8 cellular contexts compared by ENCODE assay signal in the genomic region with DNA sequence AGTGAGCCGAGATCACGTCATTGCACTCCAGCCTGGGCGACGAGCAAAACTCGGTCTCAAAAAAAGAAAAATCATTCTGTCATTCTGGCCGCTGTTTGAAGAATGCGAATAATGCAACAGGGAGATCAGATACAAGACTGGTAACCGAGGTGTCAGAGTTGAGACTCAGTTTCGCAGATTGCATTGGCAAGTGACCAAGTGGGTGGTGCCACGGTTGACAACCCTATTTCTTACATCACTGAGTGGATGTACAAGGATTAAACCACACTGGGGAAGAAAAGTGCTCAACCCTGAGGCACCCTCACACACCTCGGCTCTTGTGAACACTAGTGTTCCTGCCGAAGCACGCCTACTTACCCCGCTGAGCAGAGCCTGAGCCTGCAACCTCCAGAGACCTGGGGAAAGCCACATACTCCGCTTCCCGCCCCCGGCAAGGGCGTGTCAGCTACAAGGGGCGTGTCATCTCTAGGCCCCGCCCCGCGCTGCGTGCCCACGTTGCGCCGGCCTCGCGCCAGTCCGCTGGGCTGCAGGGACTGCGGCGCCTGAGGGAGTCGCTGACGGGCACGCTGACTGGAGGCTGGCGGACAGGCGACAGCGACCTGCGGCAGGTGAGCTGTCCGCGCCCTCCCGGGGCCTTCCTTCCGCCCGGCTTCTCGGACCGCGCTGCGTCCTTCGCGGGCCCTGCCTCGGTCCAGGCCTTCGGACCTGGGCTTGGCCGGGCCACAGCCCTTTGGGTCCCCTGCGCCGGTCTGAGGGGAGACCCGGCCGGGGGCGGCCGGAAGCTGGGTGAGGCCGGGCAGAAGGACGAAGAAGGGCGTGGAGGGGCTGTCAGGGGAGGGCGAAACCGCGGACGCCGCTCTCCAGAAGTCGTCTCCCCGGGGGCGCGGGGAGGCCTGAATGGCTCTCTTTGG. TPM values are rescaled to one million over a fixed set of nuclear protein-coding genes. Genes with fewer than 3 reads are reported as not detected.
DNase-seq lines count a peak whose midpoint lies in the region; ATAC-seq lines count a peak whose summit lies in the region.

Gene HMOX2 (plus strand): TSS at position 519 of the 911 bp plus-strand sequence. CDS start 29,127 bp downstream, outside the sequence.

- H3K27ac Mint-ChIP-seq in memory B cell, result peak within 1 kb of the TSS; percentile 84

- H3K4me3 ChIP-seq in effector memory CD4-positive, alpha-beta T cell (ENCODE audit: insufficient read depth, low read depth, low read length, poor library complexity, severe bottlenecking), result peak within 1 kb of the TSS; percentile 88

- H3K9me3 ChIP-seq in effector memory CD4-positive, alpha-beta T cell (ENCODE audit: control insufficient read depth, low read length), result no peaks in the 10 kb centered on the region

- no peaks in the 10 kb centered on the region for H3K27me3 ChIP-seq in effector memory CD4-positive, alpha-beta T cell (replicated peaks; ENCODE audit: control insufficient read depth, insufficient read depth, low read length, poor library complexity, severe bottlenecking)

- CTCF ChIA-PET in activated CD8-positive, alpha-beta memory T cell treated with anti-CD3 and anti-CD28 coated beads for 36 hours (lab: Charles Lee), result interaction anchor here (0.7 to 5.3 kb wide), 12 partner anchors 10 to 148 kb away, joined by 3 to 36 read pairs (median 4); partner anchors contain the start of genes CORO7 and MGRN1

- no peaks in the 10 kb centered on the region for H3K9me3 Mint-ChIP-seq in memory B cell

- H3K27me3 Mint-ChIP-seq in memory B cell, result no peaks in the 10 kb centered on the region

- no peaks in the 10 kb centered on the region for H3K36me3 ChIP-seq in effector memory CD4-positive, alpha-beta T cell (ENCODE audit: control insufficient read depth, insufficient read depth, low read length)

- H3K36me3 Mint-ChIP-seq in memory B cell, result no peaks in the 10 kb centered on the region

- H3K4me1 ChIP-seq in effector memory CD4-positive, alpha-beta T cell (ENCODE audit: control insufficient read depth, insufficient read depth, low read length, poor library complexity, severe bottlenecking), result peaks cover 26% of the 10 kb centered on the region

- peak within 1 kb of the TSS; percentile 84 for H3K27ac ChIP-seq in effector memory CD4-positive, alpha-beta T cell (ENCODE audit: insufficient read depth, low read length, poor library complexity, severe bottlenecking)

- POLR2A ChIA-PET in activated CD8-positive, alpha-beta memory T cell treated with anti-CD3 and anti-CD28 coated beads for 36 hours (lab: Charles Lee), result interaction anchor here (0.5 to 4.7 kb wide), 14 partner anchors 10 to 292 kb away, joined by 3 to 31 read pairs (median 4); partner anchors contain the start of genes CORO7 and TFAP4

- peak within 1 kb of the TSS; percentile 86 for H3K4me3 Mint-ChIP-seq in memory B cell

- DNase-seq in COLO668 (lab: John Stamatoyannopoulos, UW; ENCODE audit: unreplicated experiment), result peak; percentile 96
- peak; percentile 74 for DNase-seq in HS-27A (ENCODE audit: low read depth)
- peak; percentile 88 for DNase-seq in NK-92 treated with Interleukin-12 subunit alpha and Interleukin-12 subunit beta, amount 100 ng/mL, for 24 hours (lab: John Stamatoyannopoulos, UW)
- DNase-seq in effector memory CD4-positive, alpha-beta T cell, result peak; percentile 86 to 88 (median 87)
- peak; percentile 95 to 97 for DNase-seq in memory B cell (ENCODE audit: low spot score in 2 of 2)
- DNase-seq in stimulated activated CD8-positive, alpha-beta memory T cell treated with anti-CD3 and anti-CD28 coated beads, Interleukin-12 subunit alpha, Interleukin-12 subunit beta, amount 100 ng/mL, for 4 hours (ENCODE audit: low read depth), result peak; percentile 92

- peaks cover 15% of the 10 kb centered on the region for H3K4me1 Mint-ChIP-seq in memory B cell

- peak; percentile 78 for ATAC-seq in GM19467 (IDR thresholded peaks at IDR 0.05; ENCODE audit: unreplicated experiment)
- ATAC-seq in memory B cell (ENCODE audit: low read depth), result peak; percentile 88

RNA-seq across cellular contexts. Expression of gene HMOX2, which starts in this region (rescaled TPM):
- total RNA-seq in activated CD8-positive, alpha-beta memory T cell treated with anti-CD3 and anti-CD28 coated beads for 36 hours, result 10 to 100 TPM; 92.9 to 94.6 TPM

Comparison
In these comparisons a context has a peak if more than half of its experiments do, and no peak if none do; other contexts are left out.
1. Peak in every context shown above with its lines: DNase-seq, ATAC-seq, H3K4me3 ChIP-seq and H3K27ac ChIP-seq.